30 cellular contexts compared by ENCODE assay signal in genomic region chr2:16315458-16315835, GRCh38.
"Had no signal": no experiment of that assay in that cellular context is flagged by ENCODE, and none has a peak within 500 bp of the region (broad histone marks: within the 10 kb centered on the region; RNA-seq: fewer than 3 reads in every experiment).

No MANE protein-coding gene starts in this region.

- H3K9me3 ChIP-seq: MG63, SJCRH30 had no signal

- H3K4me3 ChIP-seq: MG63, PC-9, SJCRH30, SK-N-MC had no signal

- DNase-seq: Kasumi-1, MG63, NCI-H1048, NCI-H1092 treated with DMSO at 0.1 percent for 48 hours, NCI-H1105 treated with DMSO at 0.1 percent for 48 hours, NCI-H1417, NCI-H1436, NCI-H146, NCI-H1694, NCI-H187, NCI-H1930, NCI-H2029 treated with DMSO at 0.1 percent for 48 hours, NCI-H2081 treated with DMSO at 0.1 percent for 48 hours, NCI-H2107, NCI-H2171, NCI-H226, NCI-H446 treated with DMSO at 0.1 percent for 48 hours, NCI-H510A, NCI-H524, NCI-H526, NCI-H69, NCI-H748 treated with DMSO at 0.1 percent for 48 hours, PC-9, SIG-M5, SJCRH30 had no signal

- H3K27me3 ChIP-seq: SJCRH30 had no signal

- ATAC-seq: Panc1, Right ventricle myocardium inferior, SK-N-SH treated with all-trans-retinoic acid at 6 μM for 48 hours had no signal

- H3K36me3 ChIP-seq: MG63, SJCRH30 had no signal

- H3K27ac ChIP-seq: PC-9, RWPE1, SJCRH30, SK-N-MC had no signal
